In the genomic region with DNA sequence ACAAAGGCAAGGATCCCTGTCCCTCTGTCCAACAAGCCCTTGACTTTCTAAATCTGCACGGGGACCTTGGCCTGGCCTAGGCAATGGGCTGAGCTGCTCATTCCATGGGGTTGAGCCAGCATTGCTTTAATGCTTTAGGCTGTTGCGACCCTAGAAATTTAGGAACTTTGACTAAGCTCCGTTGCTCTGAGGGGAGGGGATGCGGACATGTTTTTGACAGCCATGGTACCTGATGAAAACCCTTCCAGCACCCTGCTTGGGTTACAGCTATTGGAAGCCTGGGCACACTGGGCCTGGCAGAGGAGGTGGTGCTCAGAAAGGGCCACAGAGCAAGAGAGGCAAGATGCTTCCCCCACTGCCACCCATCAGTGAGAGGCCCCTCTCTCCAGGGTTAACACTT, we compare ENCODE assay signal across 13 cellular contexts.
"Had no signal": no experiment of that assay in that cellular context is flagged by ENCODE, and none has a peak within 500 bp of the region (broad histone marks: within the 10 kb centered on the region; RNA-seq: fewer than 3 reads in every experiment).

No MANE protein-coding gene starts in this region.

- H3K36me3 ChIP-seq: cardiac muscle cell had no signal

- H3K9me3 ChIP-seq: tibial nerve had no signal

- H3K27ac Mint-ChIP-seq: activated B cell treated with CpG ODN at 0.5 μM for 24 hours; activated CD4-positive, alpha-beta T cell treated with anti-CD3 and anti-CD28 coated beads, Interleukin-2, amount 10 ng/mL, durations not matched to agents 7 days and 5 days; activated naive CD4-positive, alpha-beta T cell treated with anti-CD3 and anti-CD28 coated beads for 36 hours; activated T-helper 17 cell treated with anti-CD3 and anti-CD28 coated beads, Interleukin-2, amount 50 U/mL, for 72 hours; mesothelial cell of epicardium; naive thymus-derived CD4-positive, alpha-beta T cell had no signal

- H3K9me3 Mint-ChIP-seq: activated B cell treated with CpG ODN at 0.5 μM for 24 hours; activated CD4-positive, alpha-beta T cell treated with anti-CD3 and anti-CD28 coated beads, Interleukin-2, amount 10 ng/mL, durations not matched to agents 7 days and 5 days; activated naive CD4-positive, alpha-beta T cell treated with anti-CD3 and anti-CD28 coated beads for 36 hours; activated T-helper 17 cell treated with anti-CD3 and anti-CD28 coated beads, Interleukin-2, amount 50 U/mL, for 72 hours; mesothelial cell of epicardium had no signal

- DNase-seq: activated B cell treated with CpG ODN at 0.5 μM for 24 hours; activated CD4-positive, alpha-beta T cell treated with anti-CD3 and anti-CD28 coated beads, Interleukin-2, amount 10 ng/mL, durations not matched to agents 7 days and 5 days; activated naive CD4-positive, alpha-beta T cell treated with anti-CD3 and anti-CD28 coated beads for 36 hours; activated T-cell treated with anti-CD3 and anti-CD28 coated beads for 4 hours; kidney; naive thymus-derived CD4-positive, alpha-beta T cell; nucleus accumbens; stimulated activated CD4-positive, alpha-beta T cell treated with anti-CD3 and anti-CD28 coated beads, Interleukin-15, amount 100 ng/mL, for 24 hours; T-helper 9 cell had no signal

- H3K27ac ChIP-seq: cardiac muscle cell had no signal

- H3K4me3 ChIP-seq: cardiac muscle cell, tibial nerve had no signal

- H3K36me3 Mint-ChIP-seq: naive thymus-derived CD4-positive, alpha-beta T cell had no signal

- ATAC-seq: activated T-helper 17 cell treated with anti-CD3 and anti-CD28 coated beads, Interleukin-2, amount 50 U/mL, for 72 hours; naive thymus-derived CD4-positive, alpha-beta T cell had no signal

- H3K27me3 ChIP-seq: cardiac muscle cell, tibial nerve had no signal

- H3K27me3 Mint-ChIP-seq: activated B cell treated with CpG ODN at 0.5 μM for 24 hours; activated CD4-positive, alpha-beta T cell treated with anti-CD3 and anti-CD28 coated beads, Interleukin-2, amount 10 ng/mL, durations not matched to agents 7 days and 5 days; activated T-helper 17 cell treated with anti-CD3 and anti-CD28 coated beads, Interleukin-2, amount 50 U/mL, for 72 hours had no signal

- H3K4me3 Mint-ChIP-seq: activated B cell treated with CpG ODN at 0.5 μM for 24 hours; activated CD4-positive, alpha-beta T cell treated with anti-CD3 and anti-CD28 coated beads, Interleukin-2, amount 10 ng/mL, durations not matched to agents 7 days and 5 days; activated naive CD4-positive, alpha-beta T cell treated with anti-CD3 and anti-CD28 coated beads for 36 hours; activated T-helper 17 cell treated with anti-CD3 and anti-CD28 coated beads, Interleukin-2, amount 50 U/mL, for 72 hours; mesothelial cell of epicardium; naive thymus-derived CD4-positive, alpha-beta T cell had no signal

- H3K4me1 Mint-ChIP-seq: activated B cell treated with CpG ODN at 0.5 μM for 24 hours; activated CD4-positive, alpha-beta T cell treated with anti-CD3 and anti-CD28 coated beads, Interleukin-2, amount 10 ng/mL, durations not matched to agents 7 days and 5 days; activated T-helper 17 cell treated with anti-CD3 and anti-CD28 coated beads, Interleukin-2, amount 50 U/mL, for 72 hours; mesothelial cell of epicardium; naive thymus-derived CD4-positive, alpha-beta T cell had no signal
